ENCODE assay signal across 22 cellular contexts in genomic region chr3:5001805-5002173, GRCh38. TPM values are rescaled to one million over a fixed set of nuclear protein-coding genes. Genes with fewer than 3 reads are reported as not detected.
DNase-seq lines count a peak whose midpoint lies in the region; ATAC-seq lines count a peak whose summit lies in the region.
"Had no signal": no experiment of that assay in that cellular context is flagged by ENCODE, and none has a peak within 500 bp of the region (broad histone marks: within the 10 kb centered on the region; RNA-seq: fewer than 3 reads in every experiment).

No MANE protein-coding gene starts in this region.

- no peaks in the 10 kb centered on the region for H3K36me3 Mint-ChIP-seq in activated CD4-positive, alpha-beta T cell treated with anti-CD3 and anti-CD28 coated beads for 36 hours (ENCODE audit: low read depth)
- H3K36me3 Mint-ChIP-seq in activated CD4-positive, alpha-beta T cell treated with anti-CD3 and anti-CD28 coated beads, Interleukin-2, amount 10 ng/mL, durations not matched to agents 7 days and 5 days (ENCODE audit: low read depth) = no peaks in the 10 kb centered on the region
- H3K36me3 Mint-ChIP-seq in IgD-negative memory B cell = no peaks in the 10 kb centered on the region
- no peaks in the 10 kb centered on the region for H3K36me3 Mint-ChIP-seq in dendritic cell treated with granulocyte-macrophage colony-stimulating factor and Interleukin-4, amounts not matched to agents 40 ng/mL and 50 ng/mL, for 4 days (ENCODE audit: low read depth)

- H3K27ac ChIP-seq in trophoblast cell (ENCODE audit: low read depth, low read length) = peak overlapping the region; percentile 73
- H3K27ac ChIP-seq: breast epithelium, coronary artery, gastroesophageal sphincter, tibial nerve had no signal

- H3K79me2 ChIP-seq in trophoblast cell (ENCODE audit: control insufficient read depth, insufficient read depth, low read length, poor library complexity) = no peaks in the 10 kb centered on the region

- H4K91ac ChIP-seq in trophoblast cell (ENCODE audit: low read depth, low read length) = no peak overlapping the region

- no peak overlapping the region for H2BK12ac ChIP-seq in trophoblast cell (ENCODE audit: low read length)

- peaks cover 21 to 28% of the 10 kb centered on the region in 2 experiments for H3K4me1 ChIP-seq in trophoblast cell (ENCODE audit: control insufficient read depth in 1 of 2, insufficient read depth in 2 of 2, low read length in 2 of 2)
- H3K4me1 ChIP-seq: breast epithelium, gastroesophageal sphincter, tibial nerve had no signal

- no peak overlapping the region for H2AK5ac ChIP-seq in trophoblast cell (ENCODE audit: low read length)

- no peak overlapping the region for H3K9ac ChIP-seq in trophoblast cell (ENCODE audit: low read length)

- no peak overlapping the region for H3K23ac ChIP-seq in trophoblast cell (ENCODE audit: low read length)

- no peaks in the 10 kb centered on the region for H3K9me3 ChIP-seq in trophoblast cell (ENCODE audit: insufficient read depth, low read depth, low read length)
- H3K9me3 ChIP-seq: breast epithelium, gastroesophageal sphincter, tibial nerve had no signal

- peaks cover 41% of the 10 kb centered on the region for H3K79me1 ChIP-seq in trophoblast cell (ENCODE audit: low read length)

- intact Hi-C loops in activated CD4-positive, alpha-beta T cell treated with anti-CD3 and anti-CD28 coated beads for 36 hours (cut with DNase I, micrococcal nuclease) = loop anchor here (1.0 kb wide), 2 partner anchors 15 to 21 kb away; no protein-coding TSS in a partner anchor
- intact Hi-C loops in dendritic cell treated with granulocyte-macrophage colony-stimulating factor and Interleukin-4, amounts not matched to agents 40 ng/mL and 50 ng/mL, for 4 days (cut with micrococcal nuclease) = no loop called here

- no peak overlapping the region for H2BK5ac ChIP-seq in trophoblast cell (ENCODE audit: low read depth, low read length, poor library complexity)

- CTCF ChIA-PET in activated CD4-positive, alpha-beta T cell treated with anti-CD3 and anti-CD28 coated beads for 36 hours (lab: Charles Lee) = interaction anchor here (1.2 to 2.1 kb wide), 2 partner anchors 17 to 20 kb away, joined by 4 to 8 read pairs; no protein-coding TSS in a partner anchor
- CTCF ChIA-PET in activated CD4-positive, alpha-beta T cell treated with anti-CD3 and anti-CD28 coated beads, Interleukin-2, amount 10 ng/mL, durations not matched to agents 7 days and 5 days (lab: Charles Lee) = interaction anchor here (0.7 to 15.7 kb wide), 7 partner anchors 9 to 276 kb away, joined by 3 to 197 read pairs (median 4); partner anchors contain the start of genes BHLHE40 and EDEM1

- no peak overlapping the region for H3K18ac ChIP-seq in trophoblast cell (ENCODE audit: low read length)

- WGBS in trophoblast cell (ENCODE audit: extremely low coverage, insufficient coverage, insufficient read length) = no CpG with 5 or more reads among the region's 1 CpG

- ATAC-seq in activated CD4-positive, alpha-beta T cell treated with anti-CD3 and anti-CD28 coated beads for 36 hours = no peak
- ATAC-seq in HG02870 (IDR thresholded peaks at IDR 0.05; ENCODE audit: unreplicated experiment) = no peak
- ATAC-seq: gastroesophageal sphincter, sciatic nerve had no signal

- H4K12ac ChIP-seq in trophoblast cell (ENCODE audit: low read depth, low read length) = no peak overlapping the region

- H3K4ac ChIP-seq in trophoblast cell (ENCODE audit: low read depth, low read length) = no peak overlapping the region

- no peak overlapping the region for H3K4me2 ChIP-seq in trophoblast cell (ENCODE audit: low read length)

- in situ Hi-C loops in G401 (cut with HindIII; ENCODE audit: low sequenced_read_pairs) = no loop called here

- no peaks in the 10 kb centered on the region for H3K27me3 Mint-ChIP-seq in activated CD4-positive, alpha-beta T cell treated with anti-CD3 and anti-CD28 coated beads for 36 hours
- no peaks in the 10 kb centered on the region for H3K27me3 Mint-ChIP-seq in activated CD4-positive, alpha-beta T cell treated with anti-CD3 and anti-CD28 coated beads, Interleukin-2, amount 10 ng/mL, durations not matched to agents 7 days and 5 days
- H3K27me3 Mint-ChIP-seq in IgD-negative memory B cell = no peaks in the 10 kb centered on the region
- no peaks in the 10 kb centered on the region for H3K27me3 Mint-ChIP-seq in dendritic cell treated with granulocyte-macrophage colony-stimulating factor and Interleukin-4, amounts not matched to agents 40 ng/mL and 50 ng/mL, for 4 days
- H3K27me3 Mint-ChIP-seq: B cell had no signal

- POLR2A ChIA-PET in activated CD4-positive, alpha-beta T cell treated with anti-CD3 and anti-CD28 coated beads for 36 hours (lab: Charles Lee) = interaction anchor here (0.7 kb wide), 2 partner anchors 12 to 34 kb away, joined by 3 read pairs; no protein-coding TSS in a partner anchor
- POLR2A ChIA-PET in activated CD4-positive, alpha-beta T cell treated with anti-CD3 and anti-CD28 coated beads, Interleukin-2, amount 10 ng/mL, durations not matched to agents 7 days and 5 days (lab: Charles Lee) = no interaction called here

- H3K4me3 Mint-ChIP-seq in activated CD4-positive, alpha-beta T cell treated with anti-CD3 and anti-CD28 coated beads for 36 hours = no peak overlapping the region
- no peak overlapping the region for H3K4me3 Mint-ChIP-seq in activated CD4-positive, alpha-beta T cell treated with anti-CD3 and anti-CD28 coated beads, Interleukin-2, amount 10 ng/mL, durations not matched to agents 7 days and 5 days
- no peak overlapping the region for H3K4me3 Mint-ChIP-seq in IgD-negative memory B cell
- no peak overlapping the region for H3K4me3 Mint-ChIP-seq in dendritic cell treated with granulocyte-macrophage colony-stimulating factor and Interleukin-4, amounts not matched to agents 40 ng/mL and 50 ng/mL, for 4 days
- H3K4me3 Mint-ChIP-seq: B cell had no signal

- H2BK120ac ChIP-seq in trophoblast cell (ENCODE audit: insufficient read depth, low read length, poor library complexity) = no peak overlapping the region

- no peak overlapping the region for H2AFZ ChIP-seq in trophoblast cell (ENCODE audit: insufficient read depth, low read length, poor library complexity)

- H3K9me3 Mint-ChIP-seq in activated CD4-positive, alpha-beta T cell treated with anti-CD3 and anti-CD28 coated beads for 36 hours (ENCODE audit: low read depth) = no peaks in the 10 kb centered on the region
- no peaks in the 10 kb centered on the region for H3K9me3 Mint-ChIP-seq in activated CD4-positive, alpha-beta T cell treated with anti-CD3 and anti-CD28 coated beads, Interleukin-2, amount 10 ng/mL, durations not matched to agents 7 days and 5 days
- no peaks in the 10 kb centered on the region for H3K9me3 Mint-ChIP-seq in IgD-negative memory B cell
- no peaks in the 10 kb centered on the region for H3K9me3 Mint-ChIP-seq in dendritic cell treated with granulocyte-macrophage colony-stimulating factor and Interleukin-4, amounts not matched to agents 40 ng/mL and 50 ng/mL, for 4 days

- peak overlapping the region; percentile 84 for H3K27ac Mint-ChIP-seq in activated CD4-positive, alpha-beta T cell treated with anti-CD3 and anti-CD28 coated beads for 36 hours
- H3K27ac Mint-ChIP-seq in activated CD4-positive, alpha-beta T cell treated with anti-CD3 and anti-CD28 coated beads, Interleukin-2, amount 10 ng/mL, durations not matched to agents 7 days and 5 days = no peak overlapping the region
- peak overlapping the region in 2 of 3 donors; percentile 46 to 86 for H3K27ac Mint-ChIP-seq in IgD-negative memory B cell
- H3K27ac Mint-ChIP-seq in dendritic cell treated with granulocyte-macrophage colony-stimulating factor and Interleukin-4, amounts not matched to agents 40 ng/mL and 50 ng/mL, for 4 days = peak overlapping the region; percentile 48

- no peak overlapping the region for H3K14ac ChIP-seq in trophoblast cell (ENCODE audit: low read length)

- no peaks in the 10 kb centered on the region for H3K27me3 ChIP-seq in trophoblast cell (ENCODE audit: insufficient read depth, low read length)
- H3K27me3 ChIP-seq: breast epithelium, gastroesophageal sphincter, tibial nerve had no signal

- no peak overlapping the region for H4K8ac ChIP-seq in trophoblast cell (ENCODE audit: low read depth, low read length)

- H3K4me1 Mint-ChIP-seq in activated CD4-positive, alpha-beta T cell treated with anti-CD3 and anti-CD28 coated beads for 36 hours = peaks cover 31% of the 10 kb centered on the region
- H3K4me1 Mint-ChIP-seq in activated CD4-positive, alpha-beta T cell treated with anti-CD3 and anti-CD28 coated beads, Interleukin-2, amount 10 ng/mL, durations not matched to agents 7 days and 5 days = peaks cover 40% of the 10 kb centered on the region
- peaks cover 3 to 10% (median 6%) of the 10 kb centered on the region in 3 donors for H3K4me1 Mint-ChIP-seq in IgD-negative memory B cell
- peaks cover 27% of the 10 kb centered on the region for H3K4me1 Mint-ChIP-seq in dendritic cell treated with granulocyte-macrophage colony-stimulating factor and Interleukin-4, amounts not matched to agents 40 ng/mL and 50 ng/mL, for 4 days (ENCODE audit: low read depth)

- H3K4me3 ChIP-seq in trophoblast cell (ENCODE audit: low read depth, low read length) = no peak overlapping the region
- H3K4me3 ChIP-seq: breast epithelium, coronary artery, gastroesophageal sphincter, tibial nerve had no signal

- H3K36me3 ChIP-seq in trophoblast cell (ENCODE audit: control insufficient read depth in 1 of 2, insufficient read depth in 2 of 2, low read length in 2 of 2) = no peaks in the 10 kb centered on the region
- H3K36me3 ChIP-seq: breast epithelium, gastroesophageal sphincter, tibial nerve had no signal

- no peak for DNase-seq in activated CD4-positive, alpha-beta T cell treated with anti-CD3 and anti-CD28 coated beads for 36 hours
- no peak for DNase-seq in activated CD4-positive, alpha-beta T cell treated with anti-CD3 and anti-CD28 coated beads, Interleukin-2, amount 10 ng/mL, durations not matched to agents 7 days and 5 days
- DNase-seq in trophoblast cell (no peak), G401 (ENCODE audit: low spot score) (no peak), NCI-H1048 (lab: John Stamatoyannopoulos, UW) (no peak)
- DNase-seq: amygdala, COR-L47, hypothalamus, NCI-H1417, NCI-H2081, NCI-H446 treated with DMSO at 0.1 percent for 48 hours, SIG-M5, SW 1271 had no signal

RNA-seq across cellular contexts. Expression of gene BHLHE40, which starts 22.6 kb away (rescaled TPM):
- total RNA-seq in activated CD4-positive, alpha-beta T cell treated with anti-CD3 and anti-CD28 coated beads for 36 hours = 100 to 1,000 TPM; 258 to 273 TPM
- 100 to 1,000 TPM; 105 to 112 TPM for total RNA-seq in activated CD4-positive, alpha-beta T cell treated with anti-CD3 and anti-CD28 coated beads, Interleukin-2, amount 10 ng/mL, durations not matched to agents 7 days and 5 days
- polyA plus RNA-seq in IgD-negative memory B cell = 11.1 TPM
- 173 and 187 TPM in 2 replicates for polyA plus RNA-seq in trophoblast cell (2013)
- 6.6 and 7.2 TPM in 2 replicates for total RNA-seq in G401 (2014; rRNA removed; shearing (Covaris generic))

Comparison
In these comparisons a context has a peak if more than half of its experiments do, and no peak if none do; other contexts are left out.
1. RNA of gene BHLHE40, which starts 22.6 kb away (total RNA-seq): 258 to 273 TPM in activated CD4-positive, alpha-beta T cell treated with anti-CD3 and anti-CD28 coated beads for 36 hours and 105 to 112 TPM in activated CD4-positive, alpha-beta T cell treated with anti-CD3 and anti-CD28 coated beads, Interleukin-2, amount 10 ng/mL, durations not matched to agents 7 days and 5 days; 6.6 to 7.2 TPM in G401; every median in the first group is over 10 times any median in the second.